Comparison of ENCODE assay signal across 10 cellular contexts in genomic region chr3:127800508-127800907, GRCh38. TPM values are rescaled to one million over a fixed set of nuclear protein-coding genes. Genes with fewer than 3 reads are reported as not detected.
DNase-seq lines count a peak whose midpoint lies in the region; ATAC-seq and TF ChIP-seq lines count a peak whose summit lies in the region.
"Had no signal": no experiment of that assay in that cellular context is flagged by ENCODE, and none has a peak within 500 bp of the region (broad histone marks: within the 10 kb centered on the region; RNA-seq: fewer than 3 reads in every experiment).

No MANE protein-coding gene starts in this region.

- no peaks in the 10 kb centered on the region for H3K36me3 ChIP-seq in GM23248 (ENCODE audit: low read depth)
- H3K36me3 ChIP-seq in RWPE2 (ENCODE audit: low read depth): peaks cover 4% of the 10 kb centered on the region; the same call in 1 of the 2 replicates

- peak overlapping the region; percentile 12; the same call in 1 of the 2 replicates for H3K4me3 ChIP-seq in GM23248
- no peak overlapping the region for H3K4me3 ChIP-seq in RWPE2 (ENCODE audit: severe bottlenecking)
- H3K4me3 ChIP-seq: colonic mucosa had no signal

- peak overlapping the region; percentile 44 for H3K4me2 ChIP-seq in GM23248 (ENCODE audit: unreplicated experiment)

- H3K9me3 ChIP-seq in GM23248 (ENCODE audit: low read depth) (no peaks in the 10 kb centered on the region), RWPE2 (ENCODE audit: severe bottlenecking) (no peaks in the 10 kb centered on the region)
- H3K9me3 ChIP-seq: colonic mucosa had no signal

- peaks cover 46% of the 10 kb centered on the region for H3K79me2 ChIP-seq in GM23248 (ENCODE audit: insufficient read depth)

- H4K20me1 ChIP-seq in GM23248 (ENCODE audit: insufficient read depth): no peaks in the 10 kb centered on the region

- H3K27me3 ChIP-seq in GM23248 (replicated peaks; ENCODE audit: insufficient read depth) (no peaks in the 10 kb centered on the region), RWPE2 (ENCODE audit: insufficient read depth, poor library complexity, severe bottlenecking) (no peaks in the 10 kb centered on the region)
- H3K27me3 ChIP-seq: colonic mucosa had no signal

- peaks cover 39% of the 10 kb centered on the region for H3F3A ChIP-seq in GM23248 (ENCODE audit: insufficient read depth)

- peak overlapping the region; percentile 60 for H3K9ac ChIP-seq in GM23248

- H3K27ac ChIP-seq in GM23248: peak overlapping the region; percentile 92
- H3K27ac ChIP-seq in RWPE2 (ENCODE audit: poor library complexity, severe bottlenecking): peak overlapping the region; percentile 96
- H3K27ac ChIP-seq: colonic mucosa had no signal

- no peak for TF ChIP-seq CTCF in RWPE2 (IDR thresholded peaks at IDR 0.05; ENCODE audit: poor library complexity, severe bottlenecking)

- DNase-seq in GDM1 (lab: John Stamatoyannopoulos, UW) (peak; percentile 93), GM23248 (peak; percentile 60), RWPE2 (ENCODE audit: low spot score) (no peak), iPS DF 19.7 (ENCODE audit: low read depth, low spot score) (peak; percentile 17), NCI-H446 treated with DMSO at 0.1 percent for 48 hours (lab: John Stamatoyannopoulos, UW) (no peak), middle frontal gyrus (ENCODE audit: extremely low spot score, low spot score) (no peak)
- DNase-seq: colonic mucosa, trophoblast cell had no signal

- H3K9me2 ChIP-seq in GM23248 (ENCODE audit: insufficient read depth): no peaks in the 10 kb centered on the region

- ATAC-seq in RWPE2 (ENCODE audit: low read depth): no peak
- no peak for ATAC-seq in HG03159 (IDR thresholded peaks at IDR 0.05; ENCODE audit: unreplicated experiment)
- ATAC-seq in GM18519 (IDR thresholded peaks at IDR 0.05; ENCODE audit: low FRiP score, unreplicated experiment): no peak

- H3K4me1 ChIP-seq in GM23248 (ENCODE audit: insufficient read depth): peaks cover 45% of the 10 kb centered on the region
- H3K4me1 ChIP-seq in RWPE2 (ENCODE audit: insufficient read depth, poor library complexity, severe bottlenecking): peaks cover 39% of the 10 kb centered on the region
- H3K4me1 ChIP-seq: colonic mucosa had no signal

- 47 to 51% methylated on average over 2 of the region's 2 CpGs for WGBS in GM23248 (ENCODE audit: low coverage in 1 of 2, low lambda C conversion rate in 2 of 2, missing lambda C conversion rate in 2 of 2), 2 experiments

- no peak overlapping the region for H2AFZ ChIP-seq in GM23248

- in situ Hi-C loops in GM23248 (cut with MboI): loop anchor here (10.0 kb wide), 1 partner anchor 106 kb away; no protein-coding TSS in a partner anchor

RNA-seq across cellular contexts. Expression of gene MGLL, which starts 21.8 kb away (rescaled TPM):
- 58.7 and 59.2 TPM in 2 replicates for total RNA-seq in GM23248 (2014; rRNA removed; shearing (Covaris generic))
- 184 and 194 TPM in 2 replicates for polyA plus RNA-seq in GM23248 (2016; fragmentation: Nextera tagmentation; extraction: Ambion mirVana)

Comparison
In these comparisons a context has a peak if more than half of its experiments do, and no peak if none do; other contexts are left out.
1. DNase-seq: peak in GDM1 (single experiment), GM23248 (single experiment) and iPS DF 19.7 (single experiment); none in RWPE2 (single experiment), NCI-H446 treated with DMSO at 0.1 percent for 48 hours (single experiment) and middle frontal gyrus (single experiment).